In the genomic region with DNA sequence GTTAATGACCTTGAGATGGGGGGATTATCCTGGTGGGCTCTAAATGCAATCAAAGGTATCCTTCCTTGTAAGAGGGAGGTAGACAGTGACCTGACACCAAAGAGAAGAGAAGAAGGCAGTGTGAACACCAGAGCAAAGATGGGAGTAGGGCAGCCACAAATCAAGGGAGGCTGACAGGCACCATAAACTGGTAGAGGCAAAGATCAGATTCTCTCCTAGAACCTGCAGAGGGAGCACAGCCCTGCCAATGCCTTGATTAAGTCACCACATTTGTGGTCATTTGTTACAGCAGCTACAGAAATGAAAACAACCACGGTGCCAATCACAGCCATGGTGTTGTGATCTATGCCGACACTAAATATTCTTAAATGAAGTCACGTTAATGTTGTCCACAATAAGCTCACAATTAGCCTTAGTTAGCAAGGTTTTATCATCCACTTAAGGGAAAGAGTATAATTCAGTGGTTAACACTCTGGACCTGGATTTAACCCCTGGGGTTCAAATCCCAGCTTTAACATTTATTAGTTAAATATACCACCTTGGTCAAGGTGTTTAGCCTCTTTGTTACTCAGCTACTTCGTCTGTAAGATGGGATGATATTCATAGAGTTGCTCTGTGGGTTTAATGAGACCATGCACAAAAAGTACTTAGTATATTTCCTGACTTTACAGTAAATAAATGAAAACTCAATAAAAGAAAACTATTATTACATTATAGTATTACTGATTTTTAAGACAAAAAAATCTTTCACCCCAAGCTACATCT, we compare ENCODE assay signal across 1 cellular context.
TF ChIP-seq lines count a peak whose summit lies in the region.

No MANE protein-coding gene starts in this region.

TF ChIP-seq in IMR-90, 13 proteins besides CTCF, POLR2A, EP300 and RAD21:
- TF ChIP-seq SMC3 (IDR thresholded peaks at IDR 0.05; ENCODE audit: low read depth, low read length) (peak; percentile 23; the same call in 1 of the 2 replicates), CEBPB (IDR thresholded peaks at IDR 0.05; ENCODE audit: low read depth, low read length) (no peak), FOS (IDR thresholded peaks at IDR 0.05; ENCODE audit: low read depth, low read length) (no peak)
